In genomic region chr3:67678665-67679064, GRCh38 we compare ENCODE assay signal across 11 cellular contexts. TPM values are rescaled to one million over a fixed set of nuclear protein-coding genes. Genes with fewer than 3 reads are reported as not detected.
DNase-seq lines count a peak whose midpoint lies in the region; ATAC-seq and TF ChIP-seq lines count a peak whose summit lies in the region.
"Had no signal": no experiment of that assay in that cellular context is flagged by ENCODE, and none has a peak within 500 bp of the region (broad histone marks: within the 10 kb centered on the region; RNA-seq: fewer than 3 reads in every experiment).

No MANE protein-coding gene starts in this region.

- no peaks in the 10 kb centered on the region for H3K27me3 ChIP-seq in heart right ventricle
- H3K27me3 ChIP-seq: right atrium auricular region had no signal

- H3K36me3 ChIP-seq in heart right ventricle, result no peaks in the 10 kb centered on the region
- H3K36me3 ChIP-seq: right atrium auricular region had no signal

- intact Hi-C loops in heart right ventricle (cut with DNase I), result no loop called here

- ATAC-seq in GM21367 (IDR thresholded peaks at IDR 0.05; ENCODE audit: unreplicated experiment) (peak; percentile 88), HG03432 (IDR thresholded peaks at IDR 0.05; ENCODE audit: unreplicated experiment) (peak; percentile 86), heart right ventricle (no peak), omental fat pad (ENCODE audit: low FRiP score) (no peak)
- peak; percentile 67 for ATAC-seq in effector memory CD8-positive, alpha-beta T cell (replicated peaks)

- H3K9me3 Mint-ChIP-seq in T-helper 1 cell treated with Interleukin-12 subunit alpha and Interleukin-12 subunit beta and Interleukin-4 antibody, amounts not matched to agents 30 μg/mL and 1 μg/mL, for 36 hours, result peaks cover 10% of the 10 kb centered on the region
- peaks cover 3 to 8% of the 10 kb centered on the region in 2 donors for H3K9me3 Mint-ChIP-seq in effector memory CD8-positive, alpha-beta T cell

- DNase-seq in T-helper 1 cell, result no peak
- no peak for DNase-seq in effector memory CD8-positive, alpha-beta T cell
- no peak for DNase-seq in heart right ventricle
- DNase-seq in omental fat pad (ENCODE audit: low spot score), result no peak
- DNase-seq in 8988T, result no peak
- DNase-seq: central memory CD4-positive, alpha-beta T cell had no signal

- no peak for TF ChIP-seq CTCF in heart right ventricle (IDR thresholded peaks at IDR 0.05)
- no peak for TF ChIP-seq CTCF in omental fat pad (IDR thresholded peaks at IDR 0.05)

- no peaks in the 10 kb centered on the region for H3K4me1 ChIP-seq in heart right ventricle
- H3K4me1 ChIP-seq: right atrium auricular region had no signal

- H3K36me3 Mint-ChIP-seq in T-helper 1 cell treated with Interleukin-12 subunit alpha and Interleukin-12 subunit beta and Interleukin-4 antibody, amounts not matched to agents 30 μg/mL and 1 μg/mL, for 36 hours (ENCODE audit: low read depth), result peaks cover 10% of the 10 kb centered on the region
- H3K36me3 Mint-ChIP-seq in effector memory CD8-positive, alpha-beta T cell (ENCODE audit: insufficient read depth), result peaks cover 3% of the 10 kb centered on the region

- H3K27ac Mint-ChIP-seq in T-helper 1 cell treated with Interleukin-12 subunit alpha and Interleukin-12 subunit beta and Interleukin-4 antibody, amounts not matched to agents 30 μg/mL and 1 μg/mL, for 36 hours, result peak overlapping the region; percentile 39
- H3K27ac Mint-ChIP-seq in effector memory CD8-positive, alpha-beta T cell, result peak overlapping the region; percentile 1 to 82

- peaks cover 17% of the 10 kb centered on the region for H3K4me1 Mint-ChIP-seq in T-helper 1 cell treated with Interleukin-12 subunit alpha and Interleukin-12 subunit beta and Interleukin-4 antibody, amounts not matched to agents 30 μg/mL and 1 μg/mL, for 36 hours (ENCODE audit: low read depth)
- H3K4me1 Mint-ChIP-seq in effector memory CD8-positive, alpha-beta T cell (ENCODE audit: low read depth in 2 of 2), result peaks cover 17 to 25% of the 10 kb centered on the region in 2 donors

- no peak overlapping the region for H3K4me3 ChIP-seq in heart right ventricle
- H3K4me3 ChIP-seq: lung, right atrium auricular region had no signal

- H3K27me3 Mint-ChIP-seq in T-helper 1 cell treated with Interleukin-12 subunit alpha and Interleukin-12 subunit beta and Interleukin-4 antibody, amounts not matched to agents 30 μg/mL and 1 μg/mL, for 36 hours (ENCODE audit: low read depth), result no peaks in the 10 kb centered on the region
- no peaks in the 10 kb centered on the region for H3K27me3 Mint-ChIP-seq in effector memory CD8-positive, alpha-beta T cell

- peaks cover 0 to 10% (median 0%) of the 10 kb centered on the region in 11 donors for H3K9me3 ChIP-seq in heart right ventricle
- H3K9me3 ChIP-seq: right atrium auricular region had no signal

- no peak overlapping the region for H3K4me3 Mint-ChIP-seq in T-helper 1 cell treated with Interleukin-12 subunit alpha and Interleukin-12 subunit beta and Interleukin-4 antibody, amounts not matched to agents 30 μg/mL and 1 μg/mL, for 36 hours
- H3K4me3 Mint-ChIP-seq in effector memory CD8-positive, alpha-beta T cell, result peak overlapping the region in 1 of 2 donors; percentile 5

- no peak overlapping the region for H3K27ac ChIP-seq in heart right ventricle
- H3K27ac ChIP-seq: right atrium auricular region had no signal

RNA-seq across cellular contexts. Expression of gene SUCLG2, which starts 24.3 kb away (rescaled TPM):
- total RNA-seq in heart right ventricle, result 100 to 1,000 TPM in 6 of 10 donors, 10 to 100 TPM in 4; 78.7 to 122 (median 104) TPM
- polyA plus RNA-seq in heart right ventricle, result 10 to 100 TPM; 28.3 to 56.4 TPM
- total RNA-seq in omental fat pad, result 10 to 100 TPM; 37.5 to 52.2 (median 42.1) TPM

Comparison
In these comparisons a context has a peak if more than half of its experiments do, and no peak if none do; other contexts are left out.
1. ATAC-seq: peak in GM21367 (single experiment), HG03432 (single experiment) and effector memory CD8-positive, alpha-beta T cell (single experiment); none in heart right ventricle (0 of 8) and omental fat pad (single experiment).